8 cellular contexts compared by ENCODE assay signal in the genomic region with DNA sequence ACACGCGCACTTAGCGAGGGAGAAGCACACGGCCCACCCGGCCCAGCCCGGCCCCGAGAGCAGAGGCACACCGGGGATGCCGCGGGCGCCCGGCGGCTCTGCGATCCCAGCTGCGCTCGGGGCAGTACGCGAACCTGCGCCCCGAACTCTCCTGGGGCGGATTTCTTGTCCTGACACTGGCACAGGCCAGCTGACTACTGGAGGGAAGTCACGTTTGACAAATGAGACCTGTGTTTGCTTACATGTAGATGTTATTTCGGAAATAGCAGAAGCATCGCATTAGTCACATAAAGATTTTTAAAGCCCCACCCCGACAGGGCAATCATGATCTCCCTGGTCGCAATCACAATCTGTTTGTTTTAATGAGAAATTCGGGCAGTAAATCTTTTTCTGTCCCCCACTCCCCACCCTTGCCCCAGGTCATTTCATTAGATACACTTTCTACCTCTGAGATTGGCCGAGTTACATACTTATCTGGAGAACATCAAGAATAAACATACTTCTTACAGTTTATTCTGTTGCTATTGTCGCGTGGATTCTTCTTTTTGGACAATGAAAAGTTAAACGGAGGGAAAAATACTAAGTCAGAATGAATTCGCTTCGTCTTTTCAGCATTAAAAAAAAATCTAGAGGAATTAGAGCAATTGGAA.
A peak's percentile ranks its signal among the peaks of the same experiment; 100 is the strongest.
DNase-seq lines count a peak whose midpoint lies in the region; ATAC-seq and TF ChIP-seq lines count a peak whose summit lies in the region.

No MANE protein-coding gene starts in this region.

- peaks cover 10% of the 10 kb centered on the region for H3K4me1 Mint-ChIP-seq in CD14-positive monocyte

- no peak overlapping the region for H3K27ac Mint-ChIP-seq in CD14-positive monocyte

- peaks cover 0 to 5% (median 0%) of the 10 kb centered on the region in 7 donors for H3K9me3 Mint-ChIP-seq in CD14-positive monocyte

- H3K79me2 ChIP-seq in osteoblast (ENCODE audit: insufficient read depth, low read length) = no peaks in the 10 kb centered on the region

- H3K4me3 ChIP-seq in esophagus squamous epithelium (peak overlapping the region in 3 of 4 donors; percentile 23 to 56 (median 38)), osteoblast (ENCODE audit: insufficient read depth, low read length) (no peak overlapping the region)

- H3K4me1 ChIP-seq in esophagus squamous epithelium (peaks cover 3 to 12% (median 6%) of the 10 kb centered on the region in 3 donors), osteoblast (ENCODE audit: insufficient read depth, low read length) (no peaks in the 10 kb centered on the region)

- ATAC-seq in GM19455 (IDR thresholded peaks at IDR 0.05; ENCODE audit: unreplicated experiment) (no peak), HG03520 (IDR thresholded peaks at IDR 0.05; ENCODE audit: unreplicated experiment) (no peak)

- DNase-seq in CD14-positive monocyte (ENCODE audit: low spot score) = no peak
- DNase-seq in NCI-H2171 treated with DMSO at 0.1 percent for 48 hours (lab: John Stamatoyannopoulos, UW) = peak; percentile 69
- no peak for DNase-seq in esophagus squamous epithelium (lab: John Stamatoyannopoulos, UW)
- DNase-seq in osteoblast (ENCODE audit: insufficient read length, low spot score, missing footprints) = peak; percentile 39
- DNase-seq in activated naive CD4-positive, alpha-beta T cell (lab: John Stamatoyannopoulos, UW) = no peak
- no peak for DNase-seq in stimulated activated CD8-positive, alpha-beta memory T cell treated with anti-CD3 and anti-CD28 coated beads, Interleukin-4, amount 100 ng/mL, for 48 hours

- H3K36me3 Mint-ChIP-seq in CD14-positive monocyte = peaks cover 0 to 6% of the 10 kb centered on the region in 2 donors

- no peaks in the 10 kb centered on the region for H3K9me3 ChIP-seq in esophagus squamous epithelium
- H3K9me3 ChIP-seq in osteoblast (ENCODE audit: low read depth, low read length) = no peaks in the 10 kb centered on the region

- H3K27ac ChIP-seq in esophagus squamous epithelium (no peak overlapping the region), osteoblast (ENCODE audit: low read depth, low read length) (no peak overlapping the region)

- H3K4me2 ChIP-seq in osteoblast (ENCODE audit: insufficient read depth, low read length) = no peak overlapping the region

- peaks cover 52 to 57% (median 54%) of the 10 kb centered on the region in 3 donors for H3K27me3 Mint-ChIP-seq in CD14-positive monocyte (ENCODE audit: low read depth in 3 of 3)

- intact Hi-C loops in CD14-positive monocyte (cut with micrococcal nuclease) (no loop called here), esophagus squamous epithelium (cut with DNase I) (no loop called here)

- peak overlapping the region; percentile 32 to 77 for H3K4me3 Mint-ChIP-seq in CD14-positive monocyte

- WGBS in esophagus squamous epithelium, 2 donors = 15 to 17% methylated on average over 9 to 12 of the region's 33 CpGs

- H2AFZ ChIP-seq in osteoblast (ENCODE audit: low read length) = no peak overlapping the region

- H3K27me3 ChIP-seq in esophagus squamous epithelium (peaks cover 0 to 64% (median 2%) of the 10 kb centered on the region in 4 donors), osteoblast (ENCODE audit: insufficient read depth, low read length) (no peaks in the 10 kb centered on the region)

- H3K36me3 ChIP-seq in esophagus squamous epithelium (no peaks in the 10 kb centered on the region), osteoblast (ENCODE audit: insufficient read depth, low read length) (no peaks in the 10 kb centered on the region)

- no peak for TF ChIP-seq POLR2A in esophagus squamous epithelium (IDR thresholded peaks at IDR 0.05)

- no peak for TF ChIP-seq CTCF in CD14-positive monocyte (IDR thresholded peaks at IDR 0.05)
- no peak for TF ChIP-seq CTCF in esophagus squamous epithelium (IDR thresholded peaks at IDR 0.05)
- TF ChIP-seq CTCF in osteoblast (IDR thresholded peaks at IDR 0.05; ENCODE audit: extremely low read depth, low read depth, low read length) = no peak

- no peaks in the 10 kb centered on the region for H4K20me1 ChIP-seq in osteoblast (ENCODE audit: insufficient read depth, low read length)

Comparison
In these comparisons a context has a peak if more than half of its experiments do, and no peak if none do; other contexts are left out.
1. DNase-seq: peak in NCI-H2171 treated with DMSO at 0.1 percent for 48 hours (single experiment) and osteoblast (single experiment); none in CD14-positive monocyte (single experiment), esophagus squamous epithelium (single experiment), activated naive CD4-positive, alpha-beta T cell (0 of 4) and stimulated activated CD8-positive, alpha-beta memory T cell treated with anti-CD3 and anti-CD28 coated beads, Interleukin-4, amount 100 ng/mL, for 48 hours (single experiment).